Comparison of ENCODE assay signal across 12 cellular contexts in the genomic region with DNA sequence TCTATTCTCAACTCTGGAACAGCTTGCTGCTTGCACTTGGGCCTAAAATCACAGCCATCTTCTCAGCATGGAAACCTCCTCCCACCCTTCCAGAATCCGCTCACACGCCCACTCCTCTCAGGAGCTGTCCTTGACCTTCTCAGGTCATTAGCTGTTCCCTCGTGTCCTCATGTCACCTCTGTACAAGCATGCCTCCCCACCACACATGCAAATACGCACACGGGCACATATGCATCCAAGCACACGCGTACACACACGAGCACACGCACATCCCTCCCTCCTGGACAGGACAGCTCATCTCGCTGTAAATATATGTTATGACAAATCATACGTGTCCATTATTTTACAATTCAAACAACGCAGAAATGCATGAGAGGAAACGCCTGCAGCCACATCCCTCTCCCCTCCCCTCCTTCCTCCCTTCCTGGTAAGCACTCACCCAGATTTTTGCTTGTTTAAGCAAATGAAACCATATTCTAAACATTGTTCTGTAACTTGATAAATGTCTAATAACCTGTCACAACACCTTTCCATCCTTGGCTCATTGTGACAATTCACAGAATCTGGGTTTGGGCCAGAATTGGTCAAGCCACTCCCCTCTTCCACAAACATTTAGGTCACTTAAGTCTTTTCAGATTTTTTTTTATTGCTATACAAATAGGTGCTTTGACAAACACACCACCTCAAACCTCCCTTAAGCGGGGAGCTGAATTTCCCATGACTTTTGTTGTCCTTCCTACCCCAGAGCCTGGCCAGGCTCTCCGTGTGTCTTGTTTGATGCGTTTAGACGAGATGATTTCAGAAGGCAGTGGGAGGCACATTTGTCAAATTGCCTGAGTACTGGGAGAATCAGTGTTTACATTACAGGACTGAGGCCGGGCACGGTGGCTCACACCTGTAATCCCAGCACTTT. TPM values are rescaled to one million over a fixed set of nuclear protein-coding genes. Genes with fewer than 3 reads are reported as not detected.
DNase-seq lines count a peak whose midpoint lies in the region; ATAC-seq and TF ChIP-seq lines count a peak whose summit lies in the region.
"Had no signal": no experiment of that assay in that cellular context is flagged by ENCODE, and none has a peak within 500 bp of the region (broad histone marks: within the 10 kb centered on the region; RNA-seq: fewer than 3 reads in every experiment).

No MANE protein-coding gene starts in this region.

- TF ChIP-seq POLR2A in testis (IDR thresholded peaks at IDR 0.05) = no peak

- no peak for TF ChIP-seq CTCF in activated CD8-positive, alpha-beta T cell treated with anti-CD3 and anti-CD28 coated beads for 36 hours (IDR thresholded peaks at IDR 0.05)
- no peak for TF ChIP-seq CTCF in nephron progenitor cell (IDR thresholded peaks at IDR 0.05)
- no peak for TF ChIP-seq CTCF in testis (IDR thresholded peaks at IDR 0.05)

- H3K4me1 Mint-ChIP-seq in activated CD8-positive, alpha-beta T cell treated with anti-CD3 and anti-CD28 coated beads for 36 hours (ENCODE audit: low read depth) = peaks cover 20% of the 10 kb centered on the region
- H3K4me1 Mint-ChIP-seq in nephron progenitor cell = peaks cover 27% of the 10 kb centered on the region

- no peak overlapping the region for H3K4me3 ChIP-seq in testis

- CTCF ChIA-PET in activated CD8-positive, alpha-beta T cell treated with anti-CD3 and anti-CD28 coated beads for 36 hours (lab: Charles Lee) = interaction anchor here (1.2 kb wide), 1 partner anchor 11 kb away, joined by 3 read pairs; no protein-coding TSS in a partner anchor

- no peaks in the 10 kb centered on the region for H3K27me3 ChIP-seq in testis

- no peaks in the 10 kb centered on the region for H3K36me3 ChIP-seq in testis (ENCODE audit: low read depth, missing control alignments)

- no peaks in the 10 kb centered on the region for H3K9me3 ChIP-seq in testis

- no peaks in the 10 kb centered on the region for H3K4me1 ChIP-seq in testis

- no peak overlapping the region for H3K27ac ChIP-seq in testis

- H3K4me3 Mint-ChIP-seq in activated CD8-positive, alpha-beta T cell treated with anti-CD3 and anti-CD28 coated beads for 36 hours = no peak overlapping the region
- no peak overlapping the region for H3K4me3 Mint-ChIP-seq in nephron progenitor cell

- H3K27me3 Mint-ChIP-seq in activated CD8-positive, alpha-beta T cell treated with anti-CD3 and anti-CD28 coated beads for 36 hours = no peaks in the 10 kb centered on the region
- H3K27me3 Mint-ChIP-seq in nephron progenitor cell (ENCODE audit: low read depth, poor library complexity) = peaks cover 15% of the 10 kb centered on the region

- H3K9me3 Mint-ChIP-seq in activated CD8-positive, alpha-beta T cell treated with anti-CD3 and anti-CD28 coated beads for 36 hours = no peaks in the 10 kb centered on the region
- H3K9me3 Mint-ChIP-seq in nephron progenitor cell = peaks cover 7% of the 10 kb centered on the region

- WGBS in testis, 2 donors = 61 to 66% methylated on average over 19 of the region's 19 CpGs

- DNase-seq in Daoy (ENCODE audit: low read depth) (peak; percentile 45), NCI-H2029 treated with DMSO at 0.1 percent for 48 hours (lab: John Stamatoyannopoulos, UW) (peak; percentile 95), nephron progenitor cell (no peak), NOMO-1 treated with dmso at 0.1 percent for 144 hours (lab: John Stamatoyannopoulos, UW; ENCODE audit: unreplicated experiment) (no peak), NCI-H2171 treated with DMSO at 0.1 percent for 48 hours (lab: John Stamatoyannopoulos, UW) (no peak), testis (no peak)
- peak; percentile 9 for DNase-seq in activated CD8-positive, alpha-beta T cell treated with anti-CD3 and anti-CD28 coated beads for 36 hours
- DNase-seq in stimulated activated CD4-positive, alpha-beta T cell treated with anti-CD3 and anti-CD28 coated beads, Interleukin-4, amount 100 ng/mL, for 24 hours = no peak
- DNase-seq: activated CD8-positive, alpha-beta memory T cell treated with anti-CD3 and anti-CD28 coated beads, Interleukin-2, amount 50 U/mL, for 4 hours; cortex of kidney; Kasumi-1; stimulated activated CD4-positive, alpha-beta T cell treated with anti-CD3 and anti-CD28 coated beads, Interleukin-1b, Interleukin-23, amount 100 ng/mL, for 48 hours had no signal

- H3K36me3 Mint-ChIP-seq in activated CD8-positive, alpha-beta T cell treated with anti-CD3 and anti-CD28 coated beads for 36 hours (ENCODE audit: low read depth) = no peaks in the 10 kb centered on the region
- no peaks in the 10 kb centered on the region for H3K36me3 Mint-ChIP-seq in nephron progenitor cell (ENCODE audit: low read depth)

- intact Hi-C loops in activated CD8-positive, alpha-beta T cell treated with anti-CD3 and anti-CD28 coated beads for 36 hours (cut with micrococcal nuclease) = no loop called here
- intact Hi-C loops in testis (cut with DNase I; ENCODE audit: low total_unique reads) = no loop called here

- POLR2A ChIA-PET in activated CD8-positive, alpha-beta T cell treated with anti-CD3 and anti-CD28 coated beads for 36 hours (lab: Charles Lee) = interaction anchor here (0.9 kb wide), 1 partner anchor 50 kb away, joined by 3 read pairs; no protein-coding TSS in a partner anchor

- ATAC-seq in activated CD8-positive, alpha-beta T cell treated with anti-CD3 and anti-CD28 coated beads for 36 hours = peak; percentile 43

- H3K27ac Mint-ChIP-seq in activated CD8-positive, alpha-beta T cell treated with anti-CD3 and anti-CD28 coated beads for 36 hours = peak overlapping the region; percentile 26
- H3K27ac Mint-ChIP-seq in nephron progenitor cell = peak overlapping the region; percentile 83

RNA-seq across cellular contexts. Expression of gene DNAH17, which starts 41.7 kb away (rescaled TPM):
- 1.0 and 1.7 TPM in 2 replicates for total RNA-seq in Daoy (2014; rRNA removed; shearing (Covaris generic))
- total RNA-seq in activated CD8-positive, alpha-beta T cell treated with anti-CD3 and anti-CD28 coated beads for 36 hours = under 1 TPM; 0.41 to 0.45 TPM
- 10 to 100 TPM; 38.5 to 57.6 TPM for total RNA-seq in testis
- polyA plus RNA-seq in testis (ENCODE audit: insufficient read depth, low read depth, low replicate concordance) = 93.1 TPM

Comparison
In these comparisons a context has a peak if more than half of its experiments do, and no peak if none do; other contexts are left out.
1. DNase-seq: peak in Daoy (single experiment), NCI-H2029 treated with DMSO at 0.1 percent for 48 hours (single experiment) and activated CD8-positive, alpha-beta T cell treated with anti-CD3 and anti-CD28 coated beads for 36 hours (single experiment); none in nephron progenitor cell (single experiment), NOMO-1 treated with dmso at 0.1 percent for 144 hours (single experiment), NCI-H2171 treated with DMSO at 0.1 percent for 48 hours (single experiment), stimulated activated CD4-positive, alpha-beta T cell treated with anti-CD3 and anti-CD28 coated beads, Interleukin-4, amount 100 ng/mL, for 24 hours (single experiment) and testis (single experiment).
2. RNA of gene DNAH17, which starts 41.7 kb away (total RNA-seq): 38.5 to 57.6 TPM in testis; 1.0 to 1.7 TPM in Daoy and 0.41 to 0.45 TPM in activated CD8-positive, alpha-beta T cell treated with anti-CD3 and anti-CD28 coated beads for 36 hours; every median in the first group is over 10 times any median in the second.